16 cellular contexts compared by ENCODE assay signal in the genomic region with DNA sequence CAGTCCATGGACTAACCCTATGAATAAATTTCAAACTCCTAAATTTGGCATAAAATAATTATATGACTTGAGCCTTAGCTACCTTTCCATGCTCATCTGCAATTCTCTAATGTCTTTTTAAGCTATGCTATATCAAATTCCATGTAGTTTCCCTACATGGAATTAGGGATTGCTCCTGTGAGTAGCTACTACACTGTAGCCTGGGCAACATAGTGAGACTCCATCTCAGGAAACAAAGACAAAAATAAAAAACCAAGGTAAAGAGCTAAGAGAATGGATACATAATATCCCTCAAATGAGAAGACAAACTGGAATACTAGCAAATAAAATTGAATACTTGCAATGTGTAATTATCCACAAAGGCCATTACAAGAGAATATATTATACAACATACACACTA. TPM values are rescaled to one million over a fixed set of nuclear protein-coding genes. Genes with fewer than 3 reads are reported as not detected.
DNase-seq lines count a peak whose midpoint lies in the region; ATAC-seq, FAIRE-seq and TF ChIP-seq lines count a peak whose summit lies in the region.
"Had no signal": no experiment of that assay in that cellular context is flagged by ENCODE, and none has a peak within 500 bp of the region (broad histone marks: within the 10 kb centered on the region; RNA-seq: fewer than 3 reads in every experiment).

No MANE protein-coding gene starts in this region.

- no peaks in the 10 kb centered on the region for H4K20me1 ChIP-seq in HepG2 (ENCODE audit: insufficient read depth, low read length)
- H4K20me1 ChIP-seq: BLaER1 treated with 17β-estradiol and CSF1 and Interleukin-3, amounts not matched to agents 10 nM and 100 nM had no signal

- peak overlapping the region; percentile 5 to 95; a peak in 4 of 6 replicates for H3K27ac ChIP-seq in A549
- H3K27ac ChIP-seq in dorsolateral prefrontal cortex = peak overlapping the region in 44 of 59 donors; percentile 9 to 88 (median 72)
- peak overlapping the region; percentile 95 for H3K27ac ChIP-seq in HepG2 (ENCODE audit: extremely low read length, insufficient read depth, low read length)
- H3K27ac ChIP-seq in gastrocnemius medialis = peak overlapping the region in 3 of 4 donors; percentile 2 to 58 (median 40)
- H3K27ac ChIP-seq: 22Rv1; BLaER1 treated with 17β-estradiol and CSF1 and Interleukin-3, amounts not matched to agents 10 nM and 100 nM had no signal

- H3K36me3 ChIP-seq in HepG2 (replicated peaks in 1 of 2; ENCODE audit: control insufficient read depth in 1 of 2, insufficient read depth in 2 of 2, low read length in 2 of 2) (no peaks in the 10 kb centered on the region), gastrocnemius medialis (no peaks in the 10 kb centered on the region)
- H3K36me3 ChIP-seq: BLaER1 treated with 17β-estradiol and CSF1 and Interleukin-3, amounts not matched to agents 10 nM and 100 nM had no signal

- CTCF ChIA-PET in A549 (lab: Yijun Ruan, JAX) (interaction anchor here (1.5 kb wide), 1 partner anchor 541 kb away, joined by 4 read pairs; no protein-coding TSS in a partner anchor), HepG2 (lab: Yijun Ruan, JAX; ENCODE audit: low intra/inter-chr PET ratio, low total read pairs) (no interaction called here)

- no peak overlapping the region for H2AFZ ChIP-seq in HepG2 (ENCODE audit: low read length)
- H2AFZ ChIP-seq: GM23338 had no signal

- TF ChIP-seq POLR2A in A549 (IDR thresholded peaks at IDR 0.05; ENCODE audit: low read length) = no peak
- no peak for TF ChIP-seq POLR2A in HepG2 (IDR thresholded peaks at IDR 0.05; ENCODE audit: insufficient read depth in 1 of 2, low read depth in 2 of 2, low read length in 2 of 2)
- no peak for TF ChIP-seq POLR2A in gastrocnemius medialis (IDR thresholded peaks at IDR 0.05)

- TF ChIP-seq CTCF in A549 (IDR thresholded peaks at IDR 0.05) (no peak), dorsolateral prefrontal cortex (IDR thresholded peaks at IDR 0.05 in 54 of 56, conservative IDR thresholded peaks at IDR 0.05 in 2 of 56; ENCODE audit: low read depth in 1 of 56, partially characterized antibody in 56 of 56) (no peak), HepG2 (CRISPR knock-in tag; IDR thresholded peaks at IDR 0.05) (no peak), gastrocnemius medialis (IDR thresholded peaks at IDR 0.05 in 4 of 5, conservative IDR thresholded peaks at IDR 0.05 in 1 of 5) (no peak)

- H3K79me2 ChIP-seq in HepG2 (ENCODE audit: insufficient read depth, low read length) = no peaks in the 10 kb centered on the region

- no peak overlapping the region for H3K9ac ChIP-seq in HepG2 (ENCODE audit: insufficient read depth, low read depth, low read length)
- H3K9ac ChIP-seq: BLaER1 treated with 17β-estradiol and CSF1 and Interleukin-3, amounts not matched to agents 10 nM and 100 nM had no signal

- no peak for TF ChIP-seq RAD21 in A549 (conservative IDR thresholded peaks at IDR 0.05 in 1 of 2, IDR thresholded peaks at IDR 0.05 in 1 of 2)
- TF ChIP-seq RAD21 in HepG2 (CRISPR knock-in tag; IDR thresholded peaks at IDR 0.05) = no peak

- ATAC-seq in A549 (no peak), HepG2 (no peak), gastrocnemius medialis (no peak)
- ATAC-seq: CD8-positive, alpha-beta T cell; GM23338 had no signal

- H3K4me2 ChIP-seq in A549 = no peak overlapping the region
- no peak overlapping the region; the same call in 1 of the 2 replicates for H3K4me2 ChIP-seq in HepG2 (ENCODE audit: low read depth, low read length)
- H3K4me2 ChIP-seq: BLaER1 treated with 17β-estradiol and CSF1 and Interleukin-3, amounts not matched to agents 10 nM and 100 nM; GM23338 had no signal

- intact Hi-C loops in dorsolateral prefrontal cortex (cut with DNase I) (no loop called here), HepG2 (cut with micrococcal nuclease; ENCODE audit: unreplicated experiment) (no loop called here), gastrocnemius medialis (cut with DNase I; ENCODE audit: low total_unique reads) (no loop called here)

- DNase-seq in A549 (ENCODE audit: low read depth in 1 of 2, low spot score in 1 of 2) (no peak), dorsolateral prefrontal cortex (no peak), HepG2 (ENCODE audit: low spot score) (no peak), gastrocnemius medialis (no peak), AG20443 (ENCODE audit: low spot score) (no peak), activated T-cell treated with anti-CD3 and anti-CD28 coated beads for 4 hours (no peak), DMS153 (lab: John Stamatoyannopoulos, UW) (no peak)
- DNase-seq: CD8-positive, alpha-beta T cell; DMS79; GDM1; HCEC 1CT had no signal

- TF ChIP-seq EP300 in A549 (IDR thresholded peaks at IDR 0.05) (no peak), HepG2 (IDR thresholded peaks at IDR 0.05; ENCODE audit: low read depth in 2 of 2, low read length in 2 of 2) (no peak), HepG2 (CRISPR knock-in tag; IDR thresholded peaks at IDR 0.05; ENCODE audit: borderline replicate concordance) (no peak)

- H3K27me3 ChIP-seq in dorsolateral prefrontal cortex (no peaks in the 10 kb centered on the region), HepG2 (ENCODE audit: control insufficient read depth in 1 of 2, insufficient read depth in 2 of 2, low read length in 2 of 2) (no peaks in the 10 kb centered on the region), gastrocnemius medialis (no peaks in the 10 kb centered on the region)
- H3K27me3 ChIP-seq: BLaER1 treated with 17β-estradiol and CSF1 and Interleukin-3, amounts not matched to agents 10 nM and 100 nM had no signal

- in situ Hi-C loops in HepG2 (cut with HindIII; ENCODE audit: extremely low pct_ligation_motif_present, low pct_unique_long_range_greater_than_20kb) (no loop called here), gastrocnemius medialis (cut with MboI; ENCODE audit: low sequenced_read_pairs in 4 of 4) (no loop called here)

- POLR2A ChIA-PET in A549 (lab: Yijun Ruan, JAX) = no interaction called here
- POLR2A ChIA-PET in HepG2 (lab: Yijun Ruan, JAX) = interaction anchor here (0.9 to 3.9 kb wide), 3 partner anchors 28 to 38 kb away, joined by 3 to 16 read pairs (median 3); no protein-coding TSS in a partner anchor

- FAIRE-seq in A549 (lab: Jason Lieb, UNC) (no peak), HepG2 (lab: Jason Lieb, UNC) (no peak)
- FAIRE-seq: GM18507, H54 had no signal

- H3K4me1 ChIP-seq in A549 (peaks cover 77% of the 10 kb centered on the region), HepG2 (ENCODE audit: insufficient read depth, low read length) (peaks cover 83% of the 10 kb centered on the region), gastrocnemius medialis (peaks cover 14 to 34% of the 10 kb centered on the region in 2 donors)
- H3K4me1 ChIP-seq: BLaER1 treated with 17β-estradiol and CSF1 and Interleukin-3, amounts not matched to agents 10 nM and 100 nM had no signal

- H3K9me3 ChIP-seq in A549 = no peaks in the 10 kb centered on the region
- no peaks in the 10 kb centered on the region for H3K9me3 ChIP-seq in HepG2 (ENCODE audit: low read length)
- H3K9me3 ChIP-seq in gastrocnemius medialis = no peaks in the 10 kb centered on the region
- H3K9me3 ChIP-seq: BLaER1 treated with 17β-estradiol and CSF1 and Interleukin-3, amounts not matched to agents 10 nM and 100 nM had no signal

- no TSS peak for BruUV-seq in HepG2 (replicated peaks; lab: Mats Ljungman, UMichigan)

- H3K4me3 ChIP-seq in A549 (no peak overlapping the region), dorsolateral prefrontal cortex (no peak overlapping the region), HepG2 (replicated peaks in 1 of 3; ENCODE audit: insufficient read depth in 1 of 3, low read depth in 2 of 3, low read length in 3 of 3) (no peak overlapping the region), gastrocnemius medialis (no peak overlapping the region)
- H3K4me3 ChIP-seq: BLaER1 treated with 17β-estradiol and CSF1 and Interleukin-3, amounts not matched to agents 10 nM and 100 nM; GM23338 had no signal

TF ChIP-seq in A549, 52 proteins besides CTCF, POLR2A, EP300 and RAD21 (continues in another document):
- TF ChIP-seq NFE2L2 (conservative IDR thresholded peaks at IDR 0.05; ENCODE audit: low read length) (no peak), ZFP36 (IDR thresholded peaks at IDR 0.05; ENCODE audit: borderline replicate concordance, partially characterized antibody) (no peak)

TF ChIP-seq in HepG2, 621 proteins besides CTCF, POLR2A, EP300 and RAD21 (continues in another document):
- no peak for TF ChIP-seq HNF4A (CRISPR knock-in tag; IDR thresholded peaks at IDR 0.05)
- no peak for TF ChIP-seq KDM6A (CRISPR knock-in tag; IDR thresholded peaks at IDR 0.05; ENCODE audit: low read depth)

RNA-seq across cellular contexts. Expression of a gene that starts 37.5 kb away (rescaled TPM):
- polyA plus RNA-seq in A549 (2011; rRNA removed) (323 and 377 TPM in 2 replicates), A549 (2017; fragmentation: RNase III; extraction: RNeasy Plus Mini Kit Qiagen cat#74134 plus additional on column Dnase treatment) (215 to 313 TPM (median 303 TPM) in 3 replicates), HepG2 (2011; rRNA removed) (134 TPM in 2 replicates)
- 74.7 and 88.8 TPM in 2 replicates for polyA plus RNA-seq in A549 (2012; cell fraction: cytosol; rRNA removed)
- 51.7 and 61.3 TPM in 2 replicates for polyA plus RNA-seq in A549 (2012; cell fraction: nucleus; rRNA removed)
- 112 and 115 TPM in 2 replicates for polyA minus RNA-seq in A549 (2011; rRNA and poly(A)+ RNA removed)
- total RNA-seq in dorsolateral prefrontal cortex (1,000 to 10,000 TPM in 2 of 120 experiments, 100 to 1,000 TPM in 118; 155 to 1,070 (median 769) TPM), HepG2 (2016; rRNA removed; fragmentation: Illumina TruSeq; extraction: Trizol) (89.8 and 135 TPM in 2 replicates), gastrocnemius medialis (100 to 1,000 TPM; 111 to 377 (median 324) TPM)
- 15.3 and 17.7 TPM in 2 replicates for total RNA-seq in HepG2 (2016; cell fraction: cytosol; rRNA removed; fragmentation: Illumina TruSeq; extraction: Trizol; ENCODE audit: low read depth)
- 83.4 and 139 TPM in 2 replicates for total RNA-seq in HepG2 (2016; cell fraction: insoluble cytoplasmic fraction; rRNA removed; fragmentation: Illumina TruSeq; extraction: Trizol)
- 47.8 and 51.7 TPM in 2 replicates for total RNA-seq in HepG2 (2016; cell fraction: membrane; rRNA removed; fragmentation: Illumina TruSeq; extraction: Trizol)
- 170 and 186 TPM in 2 replicates for total RNA-seq in HepG2 (2016; cell fraction: nucleus; rRNA removed; fragmentation: Illumina TruSeq; extraction: Trizol)
- polyA plus RNA-seq in HepG2 (2011; cell fraction: cytosol; rRNA removed) = 63.8 and 107 TPM in 2 replicates
- 45.7 and 54.4 TPM in 2 replicates for polyA plus RNA-seq in HepG2 (2011; cell fraction: nucleus; rRNA removed)
- 194 and 216 TPM in 2 replicates for polyA plus RNA-seq in HepG2 (2012)
- 12.7 and 13.7 TPM in 2 replicates for polyA plus RNA-seq in HepG2 (2016; cell fraction: cytosol; fragmentation: Illumina TruSeq; extraction: Trizol; ENCODE audit: low read depth)
- polyA plus RNA-seq in HepG2 (2016; cell fraction: insoluble cytoplasmic fraction; fragmentation: Illumina TruSeq; extraction: Trizol; ENCODE audit: low read depth) = 116 and 118 TPM in 2 replicates
- 31.8 and 33.5 TPM in 2 replicates for polyA plus RNA-seq in HepG2 (2016; cell fraction: membrane; fragmentation: Illumina TruSeq; extraction: Trizol; ENCODE audit: low read depth)
- 298 and 311 TPM in 2 replicates for polyA plus RNA-seq in HepG2 (2016; cell fraction: nucleus; fragmentation: Illumina TruSeq; extraction: Trizol; ENCODE audit: insufficient read depth, low read depth)
- polyA minus RNA-seq in HepG2 (2011; rRNA and poly(A)+ RNA removed; ENCODE audit: low replicate concordance) = 26.2 and 55.9 TPM in 2 replicates
- polyA minus RNA-seq in HepG2 (2011; cell fraction: cytosol; rRNA and poly(A)+ RNA removed) = 118 and 143 TPM in 2 replicates
- 93.7 and 117 TPM in 2 replicates for polyA minus RNA-seq in HepG2 (2011; cell fraction: nucleus; rRNA and poly(A)+ RNA removed)

Comparison
In these comparisons a context has a peak if more than half of its experiments do, and no peak if none do; other contexts are left out.
1. H3K27ac ChIP-seq: peak in every context shown above with its lines; median percentile 95 in HepG2; 72 in dorsolateral prefrontal cortex; 50 in A549; 40 in gastrocnemius medialis.